In the genomic region with DNA sequence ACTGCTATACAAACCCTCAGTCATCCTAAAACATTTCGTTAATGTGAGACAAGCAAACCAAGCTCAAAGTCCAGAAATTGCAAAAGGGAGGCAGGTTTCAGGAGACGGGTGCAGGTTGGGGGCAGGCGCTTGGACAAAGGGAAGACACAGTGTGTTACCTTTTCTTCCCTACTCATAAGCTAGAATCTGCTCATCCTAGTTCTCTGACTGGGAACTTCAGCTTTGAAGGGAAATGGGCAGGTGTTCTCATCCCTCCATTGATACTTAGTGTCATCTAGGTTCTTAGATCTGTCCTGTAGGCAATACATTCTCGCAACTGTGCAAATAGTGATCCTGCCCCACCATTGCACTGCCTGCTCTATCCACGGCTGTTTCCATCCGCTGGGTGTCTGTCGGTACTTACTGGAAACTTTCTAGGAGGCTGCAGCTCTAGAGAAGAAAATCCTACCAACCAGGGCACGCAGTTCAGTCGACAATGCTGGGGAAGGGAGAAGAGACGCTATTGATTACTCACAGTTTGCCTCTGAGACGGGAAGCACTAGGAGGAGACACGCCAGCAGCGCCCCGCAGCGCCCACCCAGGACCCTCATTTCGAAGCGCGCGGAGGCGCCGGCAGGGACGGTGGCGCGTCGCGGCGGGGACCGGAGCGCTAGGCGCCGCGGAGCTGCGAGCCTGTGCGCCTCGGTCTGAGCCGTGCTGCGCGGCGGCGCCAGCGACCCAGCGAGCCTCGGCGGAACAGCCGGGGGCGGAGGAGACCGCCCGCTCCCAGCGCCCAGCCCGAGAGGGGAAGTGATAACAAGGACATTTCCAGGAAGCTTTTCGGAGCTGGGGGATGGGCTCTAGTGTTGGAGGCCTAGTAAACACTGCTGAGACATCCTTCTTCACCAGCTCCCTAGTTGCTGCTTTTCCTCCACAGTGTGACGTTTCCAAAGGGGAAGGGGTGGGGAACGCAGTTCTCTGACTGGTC, we compare ENCODE assay signal across 8 cellular contexts. TPM values are rescaled to one million over a fixed set of nuclear protein-coding genes. Genes with fewer than 3 reads are reported as not detected.
DNase-seq lines count a peak whose midpoint lies in the region; ATAC-seq and TF ChIP-seq lines count a peak whose summit lies in the region.

A gene (minus strand): TSS at position 737 of the 967 bp plus-strand sequence. CDS start 147 bp downstream, at position 590.

- TF ChIP-seq POLR2A in heart left ventricle (IDR thresholded peaks at IDR 0.05): peak in 1 of 2 donors; percentile 72

- DNase-seq in ELF-1 (ENCODE audit: low read depth, low spot score): peak; percentile 94
- DNase-seq in H7: peak; percentile 77
- DNase-seq in SKM-1 (lab: John Stamatoyannopoulos, UW; ENCODE audit: unreplicated experiment): peak; percentile 64
- DNase-seq in amniotic stem cell (lab: John Stamatoyannopoulos, UW): peak; percentile 60
- peak; percentile 89 to 93 (median 92) for DNase-seq in heart left ventricle
- peak; percentile 93 for DNase-seq in osteoblast (ENCODE audit: insufficient read length, low spot score, missing footprints)
- peak; percentile 93 for DNase-seq in upper lobe of right lung

- ATAC-seq in heart left ventricle (peak; percentile 78 to 98 (median 96)), upper lobe of right lung (peak; percentile 98)

- no peaks in the 10 kb centered on the region for H4K20me1 ChIP-seq in osteoblast (ENCODE audit: insufficient read depth, low read length)

- H3K27ac ChIP-seq in heart left ventricle (peak within 1 kb of the TSS; percentile 76 to 97 (median 90)), osteoblast (ENCODE audit: low read depth, low read length) (peak within 1 kb of the TSS; percentile 77), upper lobe of right lung (peak within 1 kb of the TSS; percentile 93)

- H3K4me1 ChIP-seq in heart left ventricle (peaks cover 0 to 36% (median 11%) of the 10 kb centered on the region in 12 donors), osteoblast (ENCODE audit: insufficient read depth, low read length) (peaks cover 23% of the 10 kb centered on the region), upper lobe of right lung (no peaks in the 10 kb centered on the region)

- intact Hi-C loops in heart left ventricle (cut with DNase I): loop anchor here in 1 of 10 donors (2.0 kb wide), 1 partner anchor 65 kb away; no protein-coding TSS in a partner anchor
- intact Hi-C loops in upper lobe of right lung (cut with DNase I): no loop called here

- H3K36me3 ChIP-seq in H7 (replicated peaks; ENCODE audit: control insufficient read depth, insufficient read depth, low read length): no peaks in the 10 kb centered on the region
- H3K36me3 ChIP-seq in heart left ventricle: no peaks in the 10 kb centered on the region
- no peaks in the 10 kb centered on the region for H3K36me3 ChIP-seq in osteoblast (ENCODE audit: insufficient read depth, low read length)
- no peaks in the 10 kb centered on the region for H3K36me3 ChIP-seq in upper lobe of right lung

- H3K79me2 ChIP-seq in osteoblast (ENCODE audit: insufficient read depth, low read length): peaks cover 7% of the 10 kb centered on the region

- H3K4me3 ChIP-seq in H7 (ENCODE audit: insufficient read depth, low read depth, low read length) (peak within 1 kb of the TSS; percentile 59), heart left ventricle (peak within 1 kb of the TSS; percentile 43 to 93 (median 65)), osteoblast (ENCODE audit: insufficient read depth, low read length) (peak within 1 kb of the TSS; percentile 78), upper lobe of right lung (peak within 1 kb of the TSS; percentile 59)

- H3K27me3 ChIP-seq in H7 (ENCODE audit: control insufficient read depth, insufficient read depth, low read length): peaks cover 9% of the 10 kb centered on the region
- H3K27me3 ChIP-seq in heart left ventricle: no peaks in the 10 kb centered on the region
- no peaks in the 10 kb centered on the region for H3K27me3 ChIP-seq in osteoblast (ENCODE audit: insufficient read depth, low read length)
- H3K27me3 ChIP-seq in upper lobe of right lung: no peaks in the 10 kb centered on the region

- TF ChIP-seq CTCF in LNCAP (IDR thresholded peaks at IDR 0.05) (peak; percentile 16; the same call in 1 of the 2 replicates), heart left ventricle (IDR thresholded peaks at IDR 0.05) (peak in 3 of 12 donors; percentile 10 to 18 (median 16)), osteoblast (IDR thresholded peaks at IDR 0.05; ENCODE audit: extremely low read depth, low read depth, low read length) (no peak), upper lobe of right lung (IDR thresholded peaks at IDR 0.05) (no peak)

- H3K4me2 ChIP-seq in osteoblast (ENCODE audit: insufficient read depth, low read length): peak within 1 kb of the TSS; percentile 98

- 1% methylated on average over 20 to 53 of the region's 53 CpGs for WGBS in heart left ventricle, 4 donors

- H3K9me3 ChIP-seq in heart left ventricle (no peaks in the 10 kb centered on the region), osteoblast (ENCODE audit: low read depth, low read length) (no peaks in the 10 kb centered on the region), upper lobe of right lung (no peaks in the 10 kb centered on the region)

- peak within 1 kb of the TSS; percentile 98 for H2AFZ ChIP-seq in osteoblast (ENCODE audit: low read length)

RNA-seq across cellular contexts. Expression of the gene that starts here (rescaled TPM):
- total RNA-seq in H7 (2014; rRNA removed; shearing (Covaris generic)): 6.5 and 7.5 TPM in 2 replicates
- total RNA-seq in heart left ventricle: 100 to 1,000 TPM in 3 of 9 donors, 10 to 100 TPM in 6; 45.9 to 203 (median 69.3) TPM
- 10 to 100 TPM; 20.4 to 44.4 TPM for polyA plus RNA-seq in heart left ventricle
- 87.5 and 97.4 TPM in 2 replicates for total RNA-seq in osteoblast
- 70.5 TPM for total RNA-seq in upper lobe of right lung

Comparison
In these comparisons a context has a peak if more than half of its experiments do, and no peak if none do; other contexts are left out.
1. Peak in every context shown above with its lines: DNase-seq, ATAC-seq, H3K4me3 ChIP-seq and H3K27ac ChIP-seq.